In the genomic region with DNA sequence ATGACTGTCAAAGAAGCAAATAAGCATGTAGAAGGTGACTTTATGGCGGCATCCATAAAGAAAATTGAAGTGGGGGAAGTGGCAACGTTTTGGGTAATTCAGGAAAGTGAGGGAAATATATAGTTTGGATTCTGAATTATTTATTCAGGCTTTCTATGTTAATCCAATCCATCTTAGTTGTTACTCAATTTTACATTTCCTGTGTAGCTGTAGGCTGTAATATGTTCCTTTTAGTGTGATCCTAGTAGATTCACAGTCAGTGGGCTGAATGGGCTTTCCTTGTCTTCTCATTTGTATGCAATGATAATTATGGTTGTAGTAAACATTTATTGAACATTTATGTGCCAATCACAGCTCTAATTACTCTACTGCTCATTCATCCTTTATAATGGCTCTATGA, we compare ENCODE assay signal across 9 cellular contexts.
"Had no signal": no experiment of that assay in that cellular context is flagged by ENCODE, and none has a peak within 500 bp of the region (broad histone marks: within the 10 kb centered on the region; RNA-seq: fewer than 3 reads in every experiment).

No MANE protein-coding gene starts in this region.

- DNase-seq: GM23248, GOT3, H7, H9, HCEC 1CT, HFFc6 had no signal

- H3K9ac ChIP-seq: GM23248 had no signal

- H3K27ac ChIP-seq: GM23248 had no signal

- ATAC-seq: GM23338, HCT116 had no signal

- H3K4me1 ChIP-seq: HAP-1 had no signal

- H3K4me3 ChIP-seq: GM23248, GM23338, HAP-1 had no signal

- H3K9me3 ChIP-seq: HAP-1 had no signal

- H3K36me3 ChIP-seq: HAP-1 had no signal
